8 cellular contexts compared by ENCODE assay signal in the genomic region with DNA sequence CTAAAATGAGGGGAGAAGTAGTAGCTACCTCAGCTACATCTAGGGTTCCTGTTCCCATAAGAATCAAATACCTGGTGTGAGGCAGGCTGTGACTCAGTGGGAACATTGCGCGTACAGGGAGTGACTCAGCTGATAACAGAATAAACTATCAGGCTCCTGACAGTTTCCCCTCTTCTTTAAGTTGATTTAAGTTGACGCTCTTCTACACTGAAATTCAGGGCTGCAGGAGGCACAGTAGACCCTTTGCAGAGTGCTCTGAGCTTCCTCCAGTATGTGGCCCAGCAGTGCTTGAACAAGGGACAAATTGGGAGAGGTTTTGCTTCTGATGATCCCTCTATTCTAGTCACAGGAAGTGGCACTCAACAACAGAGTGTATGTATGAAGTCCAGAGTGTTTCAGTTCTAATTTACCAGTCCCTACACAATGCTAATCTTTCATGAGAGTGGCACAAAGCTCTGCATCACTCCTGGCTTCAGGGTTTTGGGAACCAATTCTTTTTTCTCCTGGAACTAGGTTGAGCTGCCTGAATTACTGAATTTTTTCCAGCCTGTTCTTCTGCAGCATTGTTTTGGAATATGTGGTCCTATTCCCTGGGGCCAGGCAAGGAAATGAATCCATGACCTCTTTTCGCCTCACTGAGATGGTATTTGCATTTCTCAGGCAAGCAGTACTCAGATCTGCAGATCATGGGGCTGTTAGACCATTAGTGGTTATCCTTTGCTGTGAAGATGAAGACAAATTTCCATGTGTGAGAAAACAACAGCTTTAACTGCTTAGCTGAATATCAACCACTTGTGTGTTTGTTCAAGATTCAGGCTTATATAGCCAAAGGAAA. TPM values are rescaled to one million over a fixed set of nuclear protein-coding genes. Genes with fewer than 3 reads are reported as not detected.
DNase-seq lines count a peak whose midpoint lies in the region; ATAC-seq and TF ChIP-seq lines count a peak whose summit lies in the region.

No MANE protein-coding gene starts in this region.

- no peaks in the 10 kb centered on the region for H3K9me3 Mint-ChIP-seq in activated B cell treated with CpG ODN at 0.5 μM for 24 hours

- in situ Hi-C loops in ACHN (cut with HindIII; ENCODE audit: low pct_ligation_motif_present, low pct_unique_long_range_greater_than_20kb, low sequenced_read_pairs): no loop called here

- CTCF ChIA-PET in activated B cell treated with CpG ODN at 0.5 μM for 24 hours (lab: Charles Lee): interaction anchor here (0.7 to 9.8 kb wide), 21 partner anchors 10 to 691 kb away, joined by 3 to 237 read pairs (median 7); a partner anchor contains a TSS

- intact Hi-C loops in activated B cell treated with CpG ODN at 0.5 μM for 24 hours (cut with micrococcal nuclease): loop anchor here (5.0 to 10.0 kb wide), 5 partner anchors 154 to 689 kb away; a partner anchor contains a TSS
- intact Hi-C loops in left cardiac atrium (cut with DNase I): loop anchor here (5.0 kb wide), 3 partner anchors 54 to 689 kb away; no protein-coding TSS in a partner anchor

- H3K27me3 Mint-ChIP-seq in activated B cell treated with CpG ODN at 0.5 μM for 24 hours: no peaks in the 10 kb centered on the region

- POLR2A ChIA-PET in activated B cell treated with CpG ODN at 0.5 μM for 24 hours (lab: Charles Lee): interaction anchor here (1.1 to 4.5 kb wide), 3 partner anchors 38 to 61 kb away, joined by 3 to 91 read pairs (median 4); a partner anchor contains a TSS

- peak overlapping the region; percentile 65 for H3K27ac Mint-ChIP-seq in activated B cell treated with CpG ODN at 0.5 μM for 24 hours

- peak overlapping the region; percentile 11 for H3K4me3 Mint-ChIP-seq in activated B cell treated with CpG ODN at 0.5 μM for 24 hours

- H3K36me3 Mint-ChIP-seq in activated B cell treated with CpG ODN at 0.5 μM for 24 hours (ENCODE audit: low read depth): no peaks in the 10 kb centered on the region

- DNase-seq in ACHN (peak; percentile 62), activated B cell treated with CpG ODN at 0.5 μM for 24 hours (no peak), left cardiac atrium (no peak), 8988T (no peak), iPS-NIHi7 (ENCODE audit: extremely low spot score) (no peak)
- no peak for DNase-seq in stimulated activated CD4-positive, alpha-beta T cell treated with anti-CD3 and anti-CD28 coated beads, Interleukin-2, amount 100 ng/mL, for 24 hours

- ATAC-seq in GM21390 (IDR thresholded peaks at IDR 0.05; ENCODE audit: unreplicated experiment) (peak; percentile 12), activated B cell treated with CpG ODN at 0.5 μM for 24 hours (ENCODE audit: low read depth) (no peak), left cardiac atrium (peak; percentile 24 to 48), HG03378 (IDR thresholded peaks at IDR 0.05; ENCODE audit: unreplicated experiment) (no peak)

- TF ChIP-seq CTCF in activated B cell treated with CpG ODN at 0.5 μM for 24 hours (IDR thresholded peaks at IDR 0.05): no peak

- H3K4me1 Mint-ChIP-seq in activated B cell treated with CpG ODN at 0.5 μM for 24 hours: peaks cover 44% of the 10 kb centered on the region

RNA-seq across cellular contexts. Expression of a gene that starts 25.5 kb away (rescaled TPM):
- 0.35 and 0.46 TPM in 2 replicates for total RNA-seq in activated B cell treated with CpG ODN at 0.5 μM for 24 hours
- 1 to 10 TPM in 1 of 2 donors, under 1 TPM in 1; 0.62 to 1.2 TPM for total RNA-seq in left cardiac atrium

RNA-seq across cellular contexts. Expression of a gene that starts 49.8 kb away (rescaled TPM):
- total RNA-seq in activated B cell treated with CpG ODN at 0.5 μM for 24 hours (0.88 and 1.5 TPM in 2 replicates), left cardiac atrium (1 to 10 TPM; 1.5 to 4.5 TPM)

Comparison
In these comparisons a context has a peak if more than half of its experiments do, and no peak if none do; other contexts are left out.
1. ATAC-seq: peak in GM21390 (single experiment) and left cardiac atrium (2 of 2); none in activated B cell treated with CpG ODN at 0.5 μM for 24 hours (single experiment) and HG03378 (single experiment).